Comparison of ENCODE assay signal across 20 cellular contexts in the genomic region with DNA sequence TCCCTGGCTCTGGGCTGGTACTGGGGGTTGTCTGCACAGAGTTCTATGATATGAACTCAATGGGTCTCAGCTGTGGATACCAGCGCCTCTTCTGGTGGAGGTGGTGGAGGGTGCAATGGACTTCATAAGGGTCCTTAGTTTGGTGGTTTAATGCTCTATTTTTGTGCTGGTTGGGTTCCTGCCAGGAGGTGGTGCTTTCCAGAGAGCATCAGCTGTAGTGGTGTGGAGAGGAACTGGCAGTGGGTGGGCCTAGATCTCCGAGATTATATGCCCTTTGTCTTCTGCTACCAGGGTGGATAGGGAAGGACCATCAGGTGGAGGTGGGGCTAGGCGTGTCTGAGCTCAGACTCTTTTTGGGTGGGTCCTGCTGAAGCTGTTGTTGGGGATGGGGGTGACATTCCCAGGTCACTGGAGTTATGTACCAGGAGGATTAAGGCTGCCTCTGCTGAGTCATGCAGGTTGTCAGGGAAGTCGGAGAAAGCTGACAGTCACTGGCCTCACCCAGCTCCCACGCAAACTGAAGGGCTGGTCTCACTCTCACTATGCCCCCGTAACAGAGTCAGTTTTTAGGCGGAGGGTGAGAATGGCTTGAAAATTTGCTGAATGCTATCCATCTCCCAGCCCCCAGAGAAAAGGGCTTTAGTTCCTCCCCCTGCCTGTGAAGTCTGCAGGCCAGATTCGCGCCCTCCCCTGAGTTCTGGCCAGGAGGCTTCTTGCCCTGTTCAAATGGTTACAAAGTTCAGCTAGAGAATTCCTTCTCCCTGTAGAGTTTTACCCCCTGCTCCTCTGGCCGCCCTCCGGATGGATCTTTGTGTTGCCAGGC.
DNase-seq lines count a peak whose midpoint lies in the region; ATAC-seq and TF ChIP-seq lines count a peak whose summit lies in the region.
"Had no signal": no experiment of that assay in that cellular context is flagged by ENCODE, and none has a peak within 500 bp of the region (broad histone marks: within the 10 kb centered on the region; RNA-seq: fewer than 3 reads in every experiment).

No MANE protein-coding gene starts in this region.

- no peaks in the 10 kb centered on the region for H3K27me3 ChIP-seq in mesendoderm (ENCODE audit: insufficient read depth, low read length, poor library complexity)
- no peaks in the 10 kb centered on the region for H3K27me3 ChIP-seq in mammary epithelial cell (ENCODE audit: insufficient read depth, low read length)
- H3K27me3 ChIP-seq: dorsolateral prefrontal cortex had no signal

- ATAC-seq in Right ventricle myocardium superior (ENCODE audit: poor library complexity) (peak; percentile 86), esophagus mucosa (peak; percentile 70), HG03520 (IDR thresholded peaks at IDR 0.05; ENCODE audit: unreplicated experiment) (no peak)
- no peak for ATAC-seq in activated CD4-positive, CD25-positive, alpha-beta regulatory T cell treated with anti-CD3 and anti-CD28 coated beads, Interleukin-2, amount 50 U/mL, for 24 hours
- ATAC-seq: activated T-helper 17 cell treated with anti-CD3 and anti-CD28 coated beads, Interleukin-2, amount 50 U/mL, for 72 hours; naive thymus-derived CD4-positive, alpha-beta T cell; stimulated activated effector memory CD8-positive, alpha-beta T cell treated with anti-CD3 and anti-CD28 coated beads, Interleukin-12 subunit alpha, Interleukin-12 subunit beta, amount 100 ng/mL, for 72 hours had no signal

- DNase-seq in Right ventricle myocardium superior (peak; percentile 78), cardiac septum (ENCODE audit: low spot score) (no peak), mesendoderm (peak; percentile 87), CD1c-positive myeloid dendritic cell (ENCODE audit: extremely low spot score) (no peak), mammary epithelial cell (no peak)
- DNase-seq: 8988T; activated CD4-positive, alpha-beta T cell treated with anti-CD3 and anti-CD28 coated beads, Interleukin-2, amount 50 U/mL, for 48 hours; CD4-positive, CD25-positive, alpha-beta regulatory T cell; dorsolateral prefrontal cortex; EL; naive thymus-derived CD4-positive, alpha-beta T cell; NCI-H1105 treated with DMSO at 0.1 percent for 48 hours; NCI-H524 treated with DMSO at 0.1 percent for 48 hours; RPMI8226; stimulated activated CD4-positive, alpha-beta T cell treated with anti-CD3 and anti-CD28 coated beads, Interleukin-4, amount 100 ng/mL, for 4 hours had no signal

- no peak overlapping the region for H2AFZ ChIP-seq in mammary epithelial cell (ENCODE audit: low read depth, low read length)

- peak overlapping the region; percentile 92 for H3K27ac ChIP-seq in mesendoderm (ENCODE audit: low read depth, low read length)
- H3K27ac ChIP-seq in mammary epithelial cell (ENCODE audit: insufficient read depth, low read depth, low read length) = no peak overlapping the region
- H3K27ac ChIP-seq: dorsolateral prefrontal cortex had no signal

- peak overlapping the region; percentile 65 for H3K56ac ChIP-seq in mesendoderm (ENCODE audit: low read length)

- BruUV-seq in mammary epithelial cell (replicated peaks; lab: Mats Ljungman, UMichigan) = no TSS peak

- H3K4me1 ChIP-seq in mesendoderm (ENCODE audit: control insufficient read depth, low read depth, low read length) = no peaks in the 10 kb centered on the region
- H3K4me1 ChIP-seq in mammary epithelial cell (ENCODE audit: insufficient read depth, low read length) = no peaks in the 10 kb centered on the region

- H3K4me3 ChIP-seq in mesendoderm (ENCODE audit: low read length) (no peak overlapping the region), mammary epithelial cell (replicated peaks in 1 of 3; ENCODE audit: insufficient read depth in 1 of 3, low read depth in 2 of 3, low read length in 3 of 3) (no peak overlapping the region)
- H3K4me3 ChIP-seq: dorsolateral prefrontal cortex had no signal

- H3K4ac ChIP-seq in mesendoderm (ENCODE audit: low read depth, low read length) = no peak overlapping the region

- peak overlapping the region; percentile 57 for H3K18ac ChIP-seq in mesendoderm (ENCODE audit: low read length)

- no peaks in the 10 kb centered on the region for H3K36me3 ChIP-seq in mesendoderm (ENCODE audit: control insufficient read depth, insufficient read depth, low read length)
- H3K36me3 ChIP-seq in mammary epithelial cell (ENCODE audit: insufficient read depth, low read length) = no peaks in the 10 kb centered on the region

- dilution Hi-C loops in mammary epithelial cell (cut with HindIII; ENCODE audit: low sequenced_read_pairs) = no loop called here

- no peaks in the 10 kb centered on the region for H3K79me1 ChIP-seq in mesendoderm (ENCODE audit: low read length)

- H3K4me2 ChIP-seq in mesendoderm (ENCODE audit: low read length) = no peak overlapping the region
- H3K4me2 ChIP-seq in mammary epithelial cell (ENCODE audit: insufficient read depth, low read depth, low read length) = no peak overlapping the region

- no peaks in the 10 kb centered on the region for H3K9me3 ChIP-seq in mammary epithelial cell (replicated peaks; ENCODE audit: insufficient read depth, low read length)

- H3K79me2 ChIP-seq in mesendoderm (ENCODE audit: control insufficient read depth, insufficient read depth, low read length) (no peaks in the 10 kb centered on the region), mammary epithelial cell (ENCODE audit: insufficient read depth, low read length) (no peaks in the 10 kb centered on the region)

- peak overlapping the region; percentile 20 for H3K9ac ChIP-seq in mesendoderm (ENCODE audit: low read length)
- no peak overlapping the region for H3K9ac ChIP-seq in mammary epithelial cell (ENCODE audit: insufficient read depth, low read length)

- H4K5ac ChIP-seq in mesendoderm (ENCODE audit: low read length) = no peak overlapping the region

- in situ Hi-C loops in mammary epithelial cell (cut with MboI; ENCODE audit: low sequenced_read_pairs in 2 of 2) = loop anchor here in 1 of 2 donors (25.0 kb wide), 1 partner anchor 247 kb away; no protein-coding TSS in a partner anchor

- H2BK15ac ChIP-seq in mesendoderm (replicated peaks; ENCODE audit: low read depth) = peak overlapping the region; percentile 96

- peak overlapping the region; percentile 76 for H2BK5ac ChIP-seq in mesendoderm (ENCODE audit: low read length)

- no peaks in the 10 kb centered on the region for H4K20me1 ChIP-seq in mammary epithelial cell (ENCODE audit: insufficient read depth, low read length)

- H3K23ac ChIP-seq in mesendoderm (ENCODE audit: low read length) = no peak overlapping the region

- no CpG with 5 or more reads among the region's 11 CpGs for WGBS in mesendoderm (ENCODE audit: extremely low coverage, insufficient coverage, low lambda C conversion rate)
- 64% methylated on average over 4 of the region's 11 CpGs for WGBS in mammary epithelial cell (ENCODE audit: low coverage, missing lambda C conversion rate)

- intact Hi-C loops in Right ventricle myocardium superior (cut with DNase I) = no loop called here
- intact Hi-C loops in cardiac septum (cut with DNase I) = no loop called here
- intact Hi-C loops in mammary epithelial cell (cut with micrococcal nuclease) = no loop called here

- no peak for TF ChIP-seq CTCF in mammary epithelial cell (conservative IDR thresholded peaks at IDR 0.05 in 1 of 2, IDR thresholded peaks at IDR 0.05 in 1 of 2; ENCODE audit: extremely low read depth in 1 of 2, insufficient read depth in 1 of 2, low read depth in 1 of 2, low read length in 2 of 2)

- CTCF ChIA-PET in mammary epithelial cell (lab: Charles Lee; ENCODE audit: low non-redundant PET) = no interaction called here

- H4K8ac ChIP-seq in mesendoderm (ENCODE audit: low read depth, low read length) = peak overlapping the region; percentile 86

- no peak overlapping the region for H2AK5ac ChIP-seq in mesendoderm (ENCODE audit: low read length)

- no peak overlapping the region for H2BK120ac ChIP-seq in mesendoderm (ENCODE audit: low read depth, low read length)

Comparison
In these comparisons a context has a peak if more than half of its experiments do, and no peak if none do; other contexts are left out.
1. DNase-seq: peak in Right ventricle myocardium superior (single experiment) and mesendoderm (single experiment); none in cardiac septum (single experiment), CD1c-positive myeloid dendritic cell (single experiment) and mammary epithelial cell (single experiment).
2. ATAC-seq: peak in Right ventricle myocardium superior (single experiment) and esophagus mucosa (single experiment); none in activated CD4-positive, CD25-positive, alpha-beta regulatory T cell treated with anti-CD3 and anti-CD28 coated beads, Interleukin-2, amount 50 U/mL, for 24 hours (0 of 2) and HG03520 (single experiment).